ENCODE assay signal across 8 cellular contexts in the genomic region with DNA sequence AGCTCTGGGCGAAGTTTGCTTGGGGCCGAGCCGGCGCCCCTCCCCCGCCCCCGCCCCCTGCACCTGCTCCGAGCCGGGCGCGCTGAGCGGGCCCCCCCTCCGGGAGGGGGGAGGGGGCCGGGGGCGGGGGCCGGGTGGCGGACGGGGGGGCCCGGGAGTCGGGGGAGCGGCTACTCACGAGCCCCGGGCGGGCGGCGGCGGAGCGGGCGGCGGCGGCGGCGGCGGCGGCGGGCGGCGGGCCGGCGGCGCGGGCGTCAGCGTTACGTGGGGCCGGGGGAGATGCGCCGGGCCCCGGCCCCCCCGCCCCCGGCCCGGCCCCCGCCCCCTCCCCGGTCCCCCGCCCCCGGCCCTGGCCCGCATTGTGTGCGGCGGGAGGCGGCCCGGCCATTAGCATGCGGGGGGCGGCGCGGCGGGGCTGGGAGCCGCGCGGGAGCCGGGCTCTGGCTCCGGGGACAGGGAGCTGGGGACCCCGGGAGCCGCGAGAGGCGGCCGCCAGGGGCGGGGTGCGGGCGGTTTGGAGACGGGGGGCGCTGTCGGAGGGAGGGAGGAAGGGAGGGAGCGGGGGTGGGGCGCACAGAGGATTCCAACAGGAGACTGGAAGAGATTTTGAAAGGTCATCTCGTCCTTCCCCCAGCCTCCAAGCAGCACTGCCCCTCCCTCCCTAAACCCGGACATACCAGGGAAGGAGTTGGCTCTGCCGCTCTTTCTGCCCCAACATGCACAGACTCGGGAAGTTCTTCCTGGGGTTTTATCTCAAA. TPM values are rescaled to one million over a fixed set of nuclear protein-coding genes. Genes with fewer than 3 reads are reported as not detected.
DNase-seq lines count a peak whose midpoint lies in the region; ATAC-seq and TF ChIP-seq lines count a peak whose summit lies in the region.

A gene (minus strand): TSS at position 522 of the 758 bp plus-strand sequence. CDS start 5,064 bp downstream, outside the sequence.

- peak within 1 kb of the TSS; percentile 60 for H3K4me3 ChIP-seq in AG09309 (ENCODE audit: control insufficient read depth, low read depth, low read length)
- H3K4me3 ChIP-seq in GM23248, result peak within 1 kb of the TSS; percentile 80
- H3K4me3 ChIP-seq in PC-9, result peak within 1 kb of the TSS; percentile 81
- peak within 1 kb of the TSS; percentile 58 for H3K4me3 ChIP-seq in astrocyte of the spinal cord (ENCODE audit: low read depth, low read length)
- peak within 1 kb of the TSS; percentile 99 for H3K4me3 ChIP-seq in right cardiac atrium (ENCODE audit: low read length)

- ATAC-seq in right cardiac atrium (peak; percentile 62 to 63), HG03521 (IDR thresholded peaks at IDR 0.05; ENCODE audit: unreplicated experiment) (no peak), GM21447 (IDR thresholded peaks at IDR 0.05; ENCODE audit: unreplicated experiment) (no peak)

- H3K36me3 ChIP-seq in GM23248 (ENCODE audit: low read depth) (no peaks in the 10 kb centered on the region), PC-9 (ENCODE audit: low read depth) (no peaks in the 10 kb centered on the region)

- no TSS peak for BruUV-seq in PC-9 (replicated peaks; lab: Mats Ljungman, UMichigan)

- CTCF ChIA-PET in PC-9 (lab: Charles Lee), result no interaction called here

- H3K27me3 ChIP-seq in GM23248 (replicated peaks; ENCODE audit: insufficient read depth), result no peaks in the 10 kb centered on the region
- H3K27me3 ChIP-seq in PC-9 (ENCODE audit: insufficient read depth, low read depth), result no peaks in the 10 kb centered on the region
- no peaks in the 10 kb centered on the region for H3K27me3 ChIP-seq in right cardiac atrium (ENCODE audit: control insufficient read depth, insufficient read depth)

- H3K4me2 ChIP-seq in GM23248 (ENCODE audit: unreplicated experiment), result peak within 1 kb of the TSS; percentile 91
- peak within 1 kb of the TSS; percentile 95 for H3K4me2 ChIP-seq in PC-9

- H3K9me2 ChIP-seq in GM23248 (ENCODE audit: insufficient read depth) (no peaks in the 10 kb centered on the region), PC-9 (ENCODE audit: insufficient read depth) (no peaks in the 10 kb centered on the region)

- 2% methylated on average over 3 to 49 of the region's 87 CpGs for WGBS in GM23248 (ENCODE audit: low coverage in 1 of 2, low lambda C conversion rate in 2 of 2, missing lambda C conversion rate in 2 of 2), 2 experiments
- under 1% methylated on average over 81 of the region's 87 CpGs for WGBS in right cardiac atrium

- H3F3A ChIP-seq in GM23248 (ENCODE audit: insufficient read depth) (peaks cover 35% of the 10 kb centered on the region), PC-9 (ENCODE audit: insufficient read depth, low read depth) (peaks cover 14% of the 10 kb centered on the region; the same call in 1 of the 2 replicates)

- H3K4me1 ChIP-seq in GM23248 (ENCODE audit: insufficient read depth) (peaks cover 16% of the 10 kb centered on the region), PC-9 (replicated peaks; ENCODE audit: insufficient read depth) (peaks cover 28% of the 10 kb centered on the region), right cardiac atrium (ENCODE audit: control insufficient read depth, insufficient read depth, low read length) (peaks cover 3% of the 10 kb centered on the region)

- H3K27ac ChIP-seq in GM23248, result peak within 1 kb of the TSS; percentile 27; the same call in 1 of the 2 replicates
- no peak within 1 kb of the TSS for H3K27ac ChIP-seq in PC-9
- H3K27ac ChIP-seq in right cardiac atrium (ENCODE audit: low read length), result peak within 1 kb of the TSS; percentile 93

- peak within 1 kb of the TSS; percentile 60 for H3K9ac ChIP-seq in GM23248

- H3K9me3 ChIP-seq in GM23248 (ENCODE audit: low read depth), result no peaks in the 10 kb centered on the region
- no peaks in the 10 kb centered on the region for H3K9me3 ChIP-seq in PC-9 (ENCODE audit: insufficient read depth, low read depth)
- H3K9me3 ChIP-seq in right cardiac atrium (ENCODE audit: control insufficient read depth, low read length), result no peaks in the 10 kb centered on the region

- no peaks in the 10 kb centered on the region for H4K20me1 ChIP-seq in GM23248 (ENCODE audit: insufficient read depth)
- no peaks in the 10 kb centered on the region for H4K20me1 ChIP-seq in PC-9 (ENCODE audit: insufficient read depth)

- in situ Hi-C loops in GM23248 (cut with MboI), result loop anchor here (10.0 kb wide), 1 partner anchor 84 kb away; no protein-coding TSS in a partner anchor
- in situ Hi-C loops in astrocyte of the spinal cord (cut with HindIII; ENCODE audit: low sequenced_read_pairs), result no loop called here

- POLR2A ChIA-PET in PC-9 (lab: Charles Lee; ENCODE audit: unreplicated experiment), result no interaction called here

- no peaks in the 10 kb centered on the region for H3K79me2 ChIP-seq in GM23248 (ENCODE audit: insufficient read depth)
- 0 out of 2 replicates have a peak, but pooled peaks cover 4% of the 10 kb centered on the region for H3K79me2 ChIP-seq in PC-9 (ENCODE audit: low read depth)

- H2AFZ ChIP-seq in GM23248, result peak within 1 kb of the TSS; percentile 83
- peak within 1 kb of the TSS; percentile 88 for H2AFZ ChIP-seq in PC-9

- DNase-seq in AG09309 (ENCODE audit: low read depth) (no peak), GM23248 (peak; percentile 58), PC-9 (peak in 1 of 2 experiments; percentile 44), astrocyte of the spinal cord (ENCODE audit: low read depth, low spot score) (peak; percentile 30), right cardiac atrium (peak; percentile 78 to 88 (median 87)), pons (ENCODE audit: low spot score) (peak; percentile 32)

- no peak for TF ChIP-seq CTCF in AG09309 (IDR thresholded peaks at IDR 0.05; ENCODE audit: control insufficient read depth, insufficient read depth, low read depth, low read length, missing control alignments)
- TF ChIP-seq CTCF in PC-9 (conservative IDR thresholded peaks at IDR 0.05), result no peak
- no peak for TF ChIP-seq CTCF in astrocyte of the spinal cord (IDR thresholded peaks at IDR 0.05; ENCODE audit: low read depth, low read length)

- intact Hi-C loops in PC-9 (cut with micrococcal nuclease; ENCODE audit: unreplicated experiment) (no loop called here), right cardiac atrium (cut with DNase I) (no loop called here)

RNA-seq across cellular contexts. Expression of the gene that starts here (rescaled TPM):
- 15.9 and 24.0 TPM in 2 replicates for total RNA-seq in GM23248 (2014; rRNA removed; shearing (Covaris generic))
- polyA plus RNA-seq in GM23248 (2016; fragmentation: Nextera tagmentation; extraction: Ambion mirVana) (1.6 and 1.8 TPM in 2 replicates), right cardiac atrium (68.6 TPM)
- total RNA-seq in PC-9 (2021) (23.0 and 25.3 TPM in 2 replicates), right cardiac atrium (10 to 100 TPM; 49.1 to 62.4 (median 56.1) TPM)

Comparison
In these comparisons a context has a peak if more than half of its experiments do, and no peak if none do; other contexts are left out.
1. RNA of the gene that starts here (polyA plus RNA-seq): 68.6 TPM in right cardiac atrium (single experiment); 1.6 to 1.8 TPM in GM23248; every median in the first group is over 10 times any median in the second.
2. ATAC-seq: peak in right cardiac atrium (2 of 2); none in HG03521 (single experiment) and GM21447 (single experiment).
3. Peak in every context shown above with its lines, with median percentiles within 50 percentile points of each other: H3K4me3 ChIP-seq.